In the genomic region with DNA sequence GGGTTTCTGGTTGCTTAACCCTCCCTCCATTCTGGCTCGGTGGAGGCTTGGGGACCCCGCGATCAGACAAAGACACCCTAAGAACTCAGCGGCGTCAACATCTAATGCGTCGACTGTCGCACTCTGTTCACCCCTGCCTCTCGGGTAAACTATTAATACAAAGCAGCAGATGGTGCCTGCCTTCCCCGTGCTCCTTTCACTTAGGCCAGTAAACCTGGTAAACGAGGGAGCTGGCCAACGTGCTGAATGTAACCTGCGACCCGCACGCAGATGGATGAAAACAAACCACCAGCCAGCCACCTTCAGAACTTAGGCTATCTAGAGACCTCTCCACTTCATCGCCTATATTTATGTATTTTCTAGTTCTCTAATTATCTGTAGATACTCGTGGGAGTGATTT, we compare ENCODE assay signal across 8 cellular contexts. TPM values are rescaled to one million over a fixed set of nuclear protein-coding genes. Genes with fewer than 3 reads are reported as not detected.
A peak's percentile ranks its signal among the peaks of the same experiment; 100 is the strongest.
DNase-seq lines count a peak whose midpoint lies in the region; ATAC-seq, FAIRE-seq and TF ChIP-seq lines count a peak whose summit lies in the region.

No MANE protein-coding gene starts in this region.

- H3K4me2 ChIP-seq in A549 = no peak overlapping the region

- H3K4me1 ChIP-seq in A549 = no peaks in the 10 kb centered on the region

- no peak for TF ChIP-seq RAD21 in A549 (conservative IDR thresholded peaks at IDR 0.05 in 1 of 2, IDR thresholded peaks at IDR 0.05 in 1 of 2)

- H3K27me3 ChIP-seq in WERI-Rb-1 (ENCODE audit: insufficient read depth, low read depth, severe bottlenecking) = no peaks in the 10 kb centered on the region

- no peak for TF ChIP-seq EP300 in A549 (IDR thresholded peaks at IDR 0.05)

- no peaks in the 10 kb centered on the region for H3K9me3 ChIP-seq in A549
- H3K9me3 ChIP-seq in WERI-Rb-1 (ENCODE audit: severe bottlenecking) = no peaks in the 10 kb centered on the region

- no peak overlapping the region for H3K4me3 ChIP-seq in A549
- peak overlapping the region; percentile 88 for H3K4me3 ChIP-seq in WERI-Rb-1 (ENCODE audit: low read depth, low read length)

- H3K27ac ChIP-seq in A549 = no peak overlapping the region
- peak overlapping the region; percentile 91 for H3K27ac ChIP-seq in WERI-Rb-1

- no peak for FAIRE-seq in A549 (lab: Jason Lieb, UNC)

- CTCF ChIA-PET in A549 (lab: Yijun Ruan, JAX) = no interaction called here

- TF ChIP-seq CTCF in A549 (IDR thresholded peaks at IDR 0.05) = no peak
- TF ChIP-seq CTCF in WERI-Rb-1 (IDR thresholded peaks at IDR 0.05; ENCODE audit: low read depth, low read length) = no peak

- TF ChIP-seq POLR2A in A549 (IDR thresholded peaks at IDR 0.05; ENCODE audit: low read length) = no peak

- no peak for ATAC-seq in A549
- ATAC-seq in HG02885 (IDR thresholded peaks at IDR 0.05; ENCODE audit: poor library complexity, unreplicated experiment) = peak; percentile 49
- ATAC-seq in GM19023 (IDR thresholded peaks at IDR 0.05; ENCODE audit: unreplicated experiment) = no peak
- no peak for ATAC-seq in HG03196 (IDR thresholded peaks at IDR 0.05; ENCODE audit: unreplicated experiment)

- DNase-seq in A549 (ENCODE audit: low read depth in 1 of 2, low spot score in 1 of 2) (peak in 1 of 2 experiments; percentile 1), WERI-Rb-1 (peak; percentile 77), iPS DF 4.7 (ENCODE audit: extremely low read depth, low spot score) (peak; percentile 62), COR-L47 (lab: John Stamatoyannopoulos, UW) (no peak), activated gamma-delta T cell treated with Interleukin-2 at 50 U/mL for 16 hours (no peak)

- peaks cover 7% of the 10 kb centered on the region for H3K36me3 ChIP-seq in WERI-Rb-1

- WGBS in A549 (ENCODE audit: missing lambda C conversion rate) = 54% methylated on average over 13 of the region's 17 CpGs

- POLR2A ChIA-PET in A549 (lab: Yijun Ruan, JAX) = no interaction called here

TF ChIP-seq in A549, 52 proteins besides CTCF, POLR2A, EP300 and RAD21:
- TF ChIP-seq, protein P1, sequence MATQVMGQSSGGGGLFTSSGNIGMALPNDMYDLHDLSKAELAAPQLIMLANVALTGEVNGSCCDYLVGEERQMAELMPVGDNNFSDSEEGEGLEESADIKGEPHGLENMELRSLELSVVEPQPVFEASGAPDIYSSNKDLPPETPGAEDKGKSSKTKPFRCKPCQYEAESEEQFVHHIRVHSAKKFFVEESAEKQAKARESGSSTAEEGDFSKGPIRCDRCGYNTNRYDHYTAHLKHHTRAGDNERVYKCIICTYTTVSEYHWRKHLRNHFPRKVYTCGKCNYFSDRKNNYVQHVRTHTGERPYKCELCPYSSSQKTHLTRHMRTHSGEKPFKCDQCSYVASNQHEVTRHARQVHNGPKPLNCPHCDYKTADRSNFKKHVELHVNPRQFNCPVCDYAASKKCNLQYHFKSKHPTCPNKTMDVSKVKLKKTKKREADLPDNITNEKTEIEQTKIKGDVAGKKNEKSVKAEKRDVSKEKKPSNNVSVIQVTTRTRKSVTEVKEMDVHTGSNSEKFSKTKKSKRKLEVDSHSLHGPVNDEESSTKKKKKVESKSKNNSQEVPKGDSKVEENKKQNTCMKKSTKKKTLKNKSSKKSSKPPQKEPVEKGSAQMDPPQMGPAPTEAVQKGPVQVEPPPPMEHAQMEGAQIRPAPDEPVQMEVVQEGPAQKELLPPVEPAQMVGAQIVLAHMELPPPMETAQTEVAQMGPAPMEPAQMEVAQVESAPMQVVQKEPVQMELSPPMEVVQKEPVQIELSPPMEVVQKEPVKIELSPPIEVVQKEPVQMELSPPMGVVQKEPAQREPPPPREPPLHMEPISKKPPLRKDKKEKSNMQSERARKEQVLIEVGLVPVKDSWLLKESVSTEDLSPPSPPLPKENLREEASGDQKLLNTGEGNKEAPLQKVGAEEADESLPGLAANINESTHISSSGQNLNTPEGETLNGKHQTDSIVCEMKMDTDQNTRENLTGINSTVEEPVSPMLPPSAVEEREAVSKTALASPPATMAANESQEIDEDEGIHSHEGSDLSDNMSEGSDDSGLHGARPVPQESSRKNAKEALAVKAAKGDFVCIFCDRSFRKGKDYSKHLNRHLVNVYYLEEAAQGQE (IDR thresholded peaks at IDR 0.05) = peak; percentile 67; the same call in 1 of the 2 replicates
- TF ChIP-seq RARB (CRISPR knock-in tag; IDR thresholded peaks at IDR 0.05) = no peak

RNA-seq across cellular contexts. Expression of a gene that starts 0.8 kb away (rescaled TPM):
- polyA plus RNA-seq in A549 (2011; rRNA removed) (not detected in 2 replicates), A549 (2017; fragmentation: RNase III; extraction: RNeasy Plus Mini Kit Qiagen cat#74134 plus additional on column Dnase treatment) (not detected in 3 replicates)
- not detected in 2 replicates for polyA plus RNA-seq in A549 (2012; cell fraction: cytosol; rRNA removed)
- not detected in 2 replicates for polyA plus RNA-seq in A549 (2012; cell fraction: nucleus; rRNA removed)
- polyA minus RNA-seq in A549 (2011; rRNA and poly(A)+ RNA removed) = not detected in 2 replicates

Comparison
In these comparisons a context has a peak if more than half of its experiments do, and no peak if none do; other contexts are left out.
1. DNase-seq: peak in WERI-Rb-1 (single experiment) and iPS DF 4.7 (single experiment); none in COR-L47 (single experiment) and activated gamma-delta T cell treated with Interleukin-2 at 50 U/mL for 16 hours (single experiment).